In genomic region chr15:53835309-53835708, GRCh38 we compare ENCODE assay signal across 29 cellular contexts.
"Had no signal": no experiment of that assay in that cellular context is flagged by ENCODE, and none has a peak within 500 bp of the region (broad histone marks: within the 10 kb centered on the region; RNA-seq: fewer than 3 reads in every experiment).

No MANE protein-coding gene starts in this region.

- FAIRE-seq: endometrium, keratinocyte, small intestine had no signal

- H3K9me3 Mint-ChIP-seq: activated CD4-positive, alpha-beta memory T cell treated with anti-CD3 and anti-CD28 coated beads for 36 hours; activated naive CD8-positive, alpha-beta T cell treated with anti-CD3 and anti-CD28 coated beads, Interleukin-2, amount 50 U/mL, for 24 hours; natural killer cell treated with Interleukin-12 subunit alpha and Interleukin-12 subunit beta and Interleukin-15 and Interleukin-18, amount 100 ng/mL, for 72 hours had no signal

- ATAC-seq: activated naive CD8-positive, alpha-beta T cell treated with anti-CD3 and anti-CD28 coated beads, Interleukin-2, amount 50 U/mL, for 24 hours; body of pancreas; heart right ventricle; left lung; natural killer cell treated with Interleukin-12 subunit alpha and Interleukin-12 subunit beta and Interleukin-15 and Interleukin-18, amount 100 ng/mL, for 72 hours; sciatic nerve; stimulated activated naive B cell treated with anti-CD40 and anti-IgM and Interleukin-4, amounts not matched to agents 10 μg/mL and 1 μg/mL and 100 μg/mL, for 72 hours had no signal

- H3K79me2 ChIP-seq: parathyroid adenoma had no signal

- H3K4me3 ChIP-seq: body of pancreas, heart right ventricle, left lung, lung, upper lobe of left lung had no signal

- H3K4me3 Mint-ChIP-seq: activated CD4-positive, alpha-beta memory T cell treated with anti-CD3 and anti-CD28 coated beads for 36 hours; activated naive CD8-positive, alpha-beta T cell treated with anti-CD3 and anti-CD28 coated beads, Interleukin-2, amount 50 U/mL, for 24 hours; dendritic cell treated with granulocyte-macrophage colony-stimulating factor and Interleukin-4, amounts not matched to agents 40 ng/mL and 50 ng/mL, for 4 days; natural killer cell treated with Interleukin-12 subunit alpha and Interleukin-12 subunit beta and Interleukin-15 and Interleukin-18, amount 100 ng/mL, for 72 hours; stimulated activated naive B cell treated with anti-CD40 and anti-IgM and Interleukin-4, amounts not matched to agents 10 μg/mL and 1 μg/mL and 100 μg/mL, for 72 hours had no signal

- H3K27me3 ChIP-seq: body of pancreas, heart right ventricle, left lung, neutrophil, upper lobe of left lung had no signal

- H3K9me3 ChIP-seq: body of pancreas, heart right ventricle, left lung, neutrophil, upper lobe of left lung had no signal

- H3K27ac ChIP-seq: body of pancreas, heart right ventricle, left lung, neutrophil, parathyroid adenoma, upper lobe of left lung had no signal

- H3K27me3 Mint-ChIP-seq: activated naive CD8-positive, alpha-beta T cell treated with anti-CD3 and anti-CD28 coated beads, Interleukin-2, amount 50 U/mL, for 24 hours; dendritic cell treated with granulocyte-macrophage colony-stimulating factor and Interleukin-4, amounts not matched to agents 40 ng/mL and 50 ng/mL, for 4 days; natural killer cell treated with Interleukin-12 subunit alpha and Interleukin-12 subunit beta and Interleukin-15 and Interleukin-18, amount 100 ng/mL, for 72 hours; stimulated activated naive B cell treated with anti-CD40 and anti-IgM and Interleukin-4, amounts not matched to agents 10 μg/mL and 1 μg/mL and 100 μg/mL, for 72 hours had no signal

- H3K4me1 Mint-ChIP-seq: activated naive CD8-positive, alpha-beta T cell treated with anti-CD3 and anti-CD28 coated beads, Interleukin-2, amount 50 U/mL, for 24 hours; stimulated activated naive B cell treated with anti-CD40 and anti-IgM and Interleukin-4, amounts not matched to agents 10 μg/mL and 1 μg/mL and 100 μg/mL, for 72 hours had no signal

- DNase-seq: activated CD4-positive, alpha-beta memory T cell treated with anti-CD3 and anti-CD28 coated beads for 36 hours; activated CD4-positive, alpha-beta T cell treated with anti-CD3 and anti-CD28 coated beads for 48 hours; activated CD4-positive, CD25-positive, alpha-beta regulatory T cell; activated effector memory CD4-positive, alpha-beta T cell treated with anti-CD3 and anti-CD28 coated beads, Interleukin-2, amount 50 U/mL, for 16 hours; activated naive CD4-positive, alpha-beta T cell treated with anti-CD3 and anti-CD28 coated beads, Interleukin-2, amount 50 U/mL, for 16 hours; activated naive CD8-positive, alpha-beta T cell treated with anti-CD3 and anti-CD28 coated beads, Interleukin-2, amount 50 U/mL, for 24 hours; activated T-cell treated with anti-CD3 and anti-CD28 coated beads, Interleukin-2, amount 50 U/mL, for 48 hours; body of pancreas; caudate nucleus; effector CD4-positive, alpha-beta T cell; erythroblast; foreskin fibroblast; heart right ventricle; left lung; midbrain; small intestine; stimulated activated CD4-positive, alpha-beta T cell treated with anti-CD3 and anti-CD28 coated beads, Interleukin-15, amount 100 ng/mL, for 24 hours; stimulated activated CD8-positive, alpha-beta memory T cell treated with anti-CD3 and anti-CD28 coated beads, Interleukin-4, amount 100 ng/mL, for 48 hours; stimulated activated naive B cell treated with anti-CD40 and anti-IgM and Interleukin-4, amounts not matched to agents 10 μg/mL and 1 μg/mL and 100 μg/mL, for 72 hours; T-helper 9 cell; upper lobe of left lung had no signal

- H2AFZ ChIP-seq: parathyroid adenoma had no signal

- H3K36me3 ChIP-seq: heart right ventricle, left lung, neutrophil, upper lobe of left lung had no signal

- H3K9ac ChIP-seq: parathyroid adenoma had no signal

- H3K4me1 ChIP-seq: left lung, parathyroid adenoma had no signal

- H3K27ac Mint-ChIP-seq: activated CD4-positive, alpha-beta memory T cell treated with anti-CD3 and anti-CD28 coated beads for 36 hours; activated naive CD8-positive, alpha-beta T cell treated with anti-CD3 and anti-CD28 coated beads, Interleukin-2, amount 50 U/mL, for 24 hours; dendritic cell treated with granulocyte-macrophage colony-stimulating factor and Interleukin-4, amounts not matched to agents 40 ng/mL and 50 ng/mL, for 4 days; natural killer cell treated with Interleukin-12 subunit alpha and Interleukin-12 subunit beta and Interleukin-15 and Interleukin-18, amount 100 ng/mL, for 72 hours; stimulated activated naive B cell treated with anti-CD40 and anti-IgM and Interleukin-4, amounts not matched to agents 10 μg/mL and 1 μg/mL and 100 μg/mL, for 72 hours had no signal

- H3K36me3 Mint-ChIP-seq: activated CD4-positive, alpha-beta memory T cell treated with anti-CD3 and anti-CD28 coated beads for 36 hours; natural killer cell treated with Interleukin-12 subunit alpha and Interleukin-12 subunit beta and Interleukin-15 and Interleukin-18, amount 100 ng/mL, for 72 hours; stimulated activated naive B cell treated with anti-CD40 and anti-IgM and Interleukin-4, amounts not matched to agents 10 μg/mL and 1 μg/mL and 100 μg/mL, for 72 hours had no signal
